16 cellular contexts compared by ENCODE assay signal in the genomic region with DNA sequence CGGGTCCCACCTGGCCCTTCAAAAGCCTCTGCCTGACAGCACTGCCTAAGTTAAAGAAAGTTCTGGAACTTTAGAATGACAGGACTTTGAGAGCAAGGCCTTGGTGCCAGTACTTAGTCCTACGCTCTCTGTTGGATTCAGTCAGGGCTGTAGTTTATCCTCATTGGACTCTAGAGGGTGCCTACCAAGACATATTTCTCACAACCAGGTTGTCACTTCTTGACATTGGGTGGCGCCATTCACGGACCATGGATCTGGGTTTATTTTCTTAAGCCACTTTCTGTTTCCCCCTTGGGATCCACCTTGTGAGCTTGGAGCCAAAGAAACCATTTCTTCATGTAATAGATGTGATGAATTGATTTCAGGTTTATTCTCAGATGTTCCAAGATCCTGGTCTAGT.
A peak's percentile ranks its signal among the peaks of the same experiment; 100 is the strongest.
DNase-seq lines count a peak whose midpoint lies in the region; ATAC-seq and TF ChIP-seq lines count a peak whose summit lies in the region.
"Had no signal": no experiment of that assay in that cellular context is flagged by ENCODE, and none has a peak within 500 bp of the region (broad histone marks: within the 10 kb centered on the region; RNA-seq: fewer than 3 reads in every experiment).

No MANE protein-coding gene starts in this region.

- no peak overlapping the region for H2AK5ac ChIP-seq in mesendoderm (ENCODE audit: low read length)

- no peak overlapping the region for H3K23ac ChIP-seq in mesendoderm (ENCODE audit: low read length)

- H3K79me1 ChIP-seq in mesendoderm (ENCODE audit: low read length): no peaks in the 10 kb centered on the region

- no peaks in the 10 kb centered on the region for H3K36me3 ChIP-seq in BE2C
- no peaks in the 10 kb centered on the region for H3K36me3 ChIP-seq in mesendoderm (ENCODE audit: control insufficient read depth, insufficient read depth, low read length)
- H3K36me3 ChIP-seq in body of pancreas (replicated peaks in 1 of 2; ENCODE audit: insufficient read depth in 1 of 2, low read depth in 2 of 2): no peaks in the 10 kb centered on the region

- no peaks in the 10 kb centered on the region for H3K79me2 ChIP-seq in mesendoderm (ENCODE audit: control insufficient read depth, insufficient read depth, low read length)

- no peaks in the 10 kb centered on the region for H3K9me3 ChIP-seq in BE2C
- H3K9me3 ChIP-seq in body of pancreas: no peaks in the 10 kb centered on the region
- H3K9me3 ChIP-seq: Caco-2 had no signal

- intact Hi-C loops in body of pancreas (cut with DNase I): no loop called here

- WGBS in mesendoderm (ENCODE audit: extremely low coverage, insufficient coverage, low lambda C conversion rate): no CpG with 5 or more reads among the region's 4 CpGs
- WGBS in body of pancreas, 2 donors: 56 to 60% methylated on average over 4 of the region's 4 CpGs

- no peak for TF ChIP-seq POLR2A in body of pancreas (IDR thresholded peaks at IDR 0.05)

- no peak overlapping the region for H2BK120ac ChIP-seq in mesendoderm (ENCODE audit: low read depth, low read length)

- no peak overlapping the region for H4K5ac ChIP-seq in mesendoderm (ENCODE audit: low read length)

- H2BK15ac ChIP-seq in mesendoderm (replicated peaks; ENCODE audit: low read depth): no peak overlapping the region

- H2BK5ac ChIP-seq in mesendoderm (ENCODE audit: low read length): no peak overlapping the region

- no peak for DNase-seq in BE2C
- peak; percentile 23 for DNase-seq in HT-29 (ENCODE audit: low spot score)
- peak; percentile 60 for DNase-seq in mesendoderm
- no peak for DNase-seq in body of pancreas
- no peak for DNase-seq in stimulated activated CD4-positive, alpha-beta T cell treated with anti-CD3 and anti-CD28 coated beads, Interleukin-4, amount 100 ng/mL, for 1 hour
- no peak for DNase-seq in activated CD8-positive, alpha-beta memory T cell treated with anti-CD3 and anti-CD28 coated beads, Interleukin-2, amount 50 U/mL, for 4 hours
- DNase-seq: CD4-positive, alpha-beta T cell; GDM1; Kasumi-1; NCI-H1092 treated with DMSO at 0.1 percent for 48 hours; NCI-H146; NCI-H2081; NCI-H774; SW 1271 had no signal

- no peak for ATAC-seq in body of pancreas

- H3K4me3 ChIP-seq in BE2C (ENCODE audit: low read depth, low read length): no peak overlapping the region
- no peak overlapping the region for H3K4me3 ChIP-seq in mesendoderm (ENCODE audit: low read length)
- H3K4me3 ChIP-seq in body of pancreas: no peak overlapping the region

- H3K27me3 ChIP-seq in BE2C (no peaks in the 10 kb centered on the region), mesendoderm (ENCODE audit: insufficient read depth, low read length, poor library complexity) (no peaks in the 10 kb centered on the region), body of pancreas (no peaks in the 10 kb centered on the region)

- H3K27ac ChIP-seq in VCaP (peak overlapping the region; percentile 66; the same call in 1 of the 2 replicates), mesendoderm (ENCODE audit: low read depth, low read length) (no peak overlapping the region), body of pancreas (no peak overlapping the region)

- no peak overlapping the region for H3K9ac ChIP-seq in mesendoderm (ENCODE audit: low read length)

- no peak overlapping the region for H3K18ac ChIP-seq in mesendoderm (ENCODE audit: low read length)

- TF ChIP-seq CTCF in BE2C (IDR thresholded peaks at IDR 0.05; ENCODE audit: low read depth, low read length) (0 out of 2 replicates have a peak, but pooled peaks have one; percentile 4), VCaP (conservative IDR thresholded peaks at IDR 0.05) (no peak), body of pancreas (IDR thresholded peaks at IDR 0.05) (no peak)

- no peak overlapping the region for H3K4me2 ChIP-seq in mesendoderm (ENCODE audit: low read length)

- H3K4ac ChIP-seq in mesendoderm (ENCODE audit: low read depth, low read length): no peak overlapping the region

- peaks cover 4% of the 10 kb centered on the region; the same call in 1 of the 2 replicates for H3K4me1 ChIP-seq in BE2C
- peaks cover 2% of the 10 kb centered on the region for H3K4me1 ChIP-seq in mesendoderm (ENCODE audit: control insufficient read depth, low read depth, low read length)
- no peaks in the 10 kb centered on the region for H3K4me1 ChIP-seq in body of pancreas

- H4K8ac ChIP-seq in mesendoderm (ENCODE audit: low read depth, low read length): no peak overlapping the region

- no peak overlapping the region for H3K56ac ChIP-seq in mesendoderm (ENCODE audit: low read length)

Comparison
In these comparisons a context has a peak if more than half of its experiments do, and no peak if none do; other contexts are left out.
1. DNase-seq: peak in HT-29 (single experiment) and mesendoderm (single experiment); none in BE2C (single experiment), body of pancreas (0 of 4), stimulated activated CD4-positive, alpha-beta T cell treated with anti-CD3 and anti-CD28 coated beads, Interleukin-4, amount 100 ng/mL, for 1 hour (single experiment) and activated CD8-positive, alpha-beta memory T cell treated with anti-CD3 and anti-CD28 coated beads, Interleukin-2, amount 50 U/mL, for 4 hours (single experiment).